ENCODE assay signal across 8 cellular contexts in the genomic region with DNA sequence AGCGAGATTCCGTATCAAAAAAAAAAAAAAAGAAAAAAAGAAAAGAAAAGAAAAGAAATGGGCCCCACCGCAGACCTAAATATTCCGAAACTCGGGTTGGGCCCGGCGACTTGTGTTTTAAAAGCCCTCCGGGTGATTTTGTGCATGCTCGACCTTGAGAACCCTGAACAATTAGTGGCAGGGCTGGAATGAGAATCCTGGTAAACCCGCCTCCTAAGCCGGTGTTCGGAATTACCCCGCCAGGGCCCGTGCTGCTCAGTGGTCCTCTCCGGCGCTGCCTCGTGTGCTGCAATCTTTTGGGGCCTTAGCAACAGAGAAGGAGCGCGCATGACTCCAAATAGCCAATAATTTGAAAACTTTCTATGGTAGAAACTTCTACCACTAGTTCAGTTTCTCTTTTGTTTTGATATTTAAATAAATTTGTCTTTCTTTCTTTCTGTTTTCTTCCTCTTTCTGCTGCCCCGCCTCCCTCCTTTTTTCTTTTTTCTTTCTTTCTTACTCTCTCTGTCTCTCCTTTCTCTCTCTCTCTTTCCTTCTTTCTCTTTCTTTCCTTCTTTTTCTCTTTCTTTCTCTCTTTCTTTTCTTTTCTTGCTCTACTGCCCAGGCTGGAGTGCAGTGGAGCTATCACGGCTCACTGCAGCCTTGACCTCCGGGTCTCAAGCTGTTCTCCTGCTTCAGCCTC. TPM values are rescaled to one million over a fixed set of nuclear protein-coding genes. Genes with fewer than 3 reads are reported as not detected.
DNase-seq lines count a peak whose midpoint lies in the region; ATAC-seq and TF ChIP-seq lines count a peak whose summit lies in the region.

No MANE protein-coding gene starts in this region.

- H3K27me3 Mint-ChIP-seq in activated CD8-positive, alpha-beta T cell treated with anti-CD3 and anti-CD28 coated beads, Interleukin-2, amount 10 ng/mL, durations not matched to agents 7 days and 5 days (ENCODE audit: low read depth): no peaks in the 10 kb centered on the region
- H3K27me3 Mint-ChIP-seq in stimulated activated memory B cell treated with anti-CD40 and anti-IgM and Interleukin-4, amounts not matched to agents 10 μg/mL and 1 μg/mL and 100 μg/mL, for 72 hours: no peaks in the 10 kb centered on the region

- ATAC-seq in activated CD8-positive, alpha-beta T cell treated with anti-CD3 and anti-CD28 coated beads, Interleukin-2, amount 10 ng/mL, durations not matched to agents 7 days and 5 days: peak; percentile 28
- ATAC-seq in stimulated activated memory B cell treated with anti-CD40 and anti-IgM and Interleukin-4, amounts not matched to agents 10 μg/mL and 1 μg/mL and 100 μg/mL, for 72 hours: no peak

- H3K36me3 Mint-ChIP-seq in activated CD8-positive, alpha-beta T cell treated with anti-CD3 and anti-CD28 coated beads, Interleukin-2, amount 10 ng/mL, durations not matched to agents 7 days and 5 days (ENCODE audit: low read depth): peaks cover 18% of the 10 kb centered on the region
- no peaks in the 10 kb centered on the region for H3K36me3 Mint-ChIP-seq in stimulated activated memory B cell treated with anti-CD40 and anti-IgM and Interleukin-4, amounts not matched to agents 10 μg/mL and 1 μg/mL and 100 μg/mL, for 72 hours

- H3K4me3 ChIP-seq in GM12864 (ENCODE audit: low read depth, low read length) (peak overlapping the region; percentile 82), HFF-Myc (replicated peaks; ENCODE audit: low read depth, low read length) (peak overlapping the region; percentile 51; the same call in 1 of the 2 replicates)

- CTCF ChIA-PET in activated CD8-positive, alpha-beta T cell treated with anti-CD3 and anti-CD28 coated beads, Interleukin-2, amount 10 ng/mL, durations not matched to agents 7 days and 5 days (lab: Charles Lee): interaction anchor here (0.9 to 1.6 kb wide), 3 partner anchors 24 to 140 kb away, joined by 3 to 6 read pairs (median 4); no protein-coding TSS in a partner anchor

- DNase-seq in GM12864 (ENCODE audit: low read depth): no peak
- no peak for DNase-seq in HFF-Myc (ENCODE audit: extremely low read depth, low read depth)
- peak; percentile 57 for DNase-seq in activated CD8-positive, alpha-beta T cell treated with anti-CD3 and anti-CD28 coated beads, Interleukin-2, amount 10 ng/mL, durations not matched to agents 7 days and 5 days
- peak; percentile 59 for DNase-seq in germinal center (ENCODE audit: low spot score)
- no peak for DNase-seq in cerebellar nuclear complex (lab: John Stamatoyannopoulos, UW)
- DNase-seq in central memory CD4-positive, alpha-beta T cell: no peak
- DNase-seq in activated gamma-delta T cell treated with Interleukin-2 at 50 U/mL for 16 hours: no peak

- peak overlapping the region; percentile 84 for H3K4me3 Mint-ChIP-seq in activated CD8-positive, alpha-beta T cell treated with anti-CD3 and anti-CD28 coated beads, Interleukin-2, amount 10 ng/mL, durations not matched to agents 7 days and 5 days
- H3K4me3 Mint-ChIP-seq in stimulated activated memory B cell treated with anti-CD40 and anti-IgM and Interleukin-4, amounts not matched to agents 10 μg/mL and 1 μg/mL and 100 μg/mL, for 72 hours: peak overlapping the region; percentile 94

- TF ChIP-seq CTCF in GM12864 (IDR thresholded peaks at IDR 0.05; ENCODE audit: low read depth, low read length, missing control alignments) (no peak), HFF-Myc (IDR thresholded peaks at IDR 0.05; ENCODE audit: low read depth, low read length, missing control alignments) (no peak)

- H3K27ac Mint-ChIP-seq in activated CD8-positive, alpha-beta T cell treated with anti-CD3 and anti-CD28 coated beads, Interleukin-2, amount 10 ng/mL, durations not matched to agents 7 days and 5 days: peak overlapping the region; percentile 97
- peak overlapping the region; percentile 90 for H3K27ac Mint-ChIP-seq in stimulated activated memory B cell treated with anti-CD40 and anti-IgM and Interleukin-4, amounts not matched to agents 10 μg/mL and 1 μg/mL and 100 μg/mL, for 72 hours

- peaks cover 74% of the 10 kb centered on the region for H3K4me1 Mint-ChIP-seq in activated CD8-positive, alpha-beta T cell treated with anti-CD3 and anti-CD28 coated beads, Interleukin-2, amount 10 ng/mL, durations not matched to agents 7 days and 5 days (ENCODE audit: low read depth)
- H3K4me1 Mint-ChIP-seq in stimulated activated memory B cell treated with anti-CD40 and anti-IgM and Interleukin-4, amounts not matched to agents 10 μg/mL and 1 μg/mL and 100 μg/mL, for 72 hours: peaks cover 74% of the 10 kb centered on the region

- no peaks in the 10 kb centered on the region for H3K9me3 Mint-ChIP-seq in activated CD8-positive, alpha-beta T cell treated with anti-CD3 and anti-CD28 coated beads, Interleukin-2, amount 10 ng/mL, durations not matched to agents 7 days and 5 days (ENCODE audit: insufficient read depth)
- no peaks in the 10 kb centered on the region for H3K9me3 Mint-ChIP-seq in stimulated activated memory B cell treated with anti-CD40 and anti-IgM and Interleukin-4, amounts not matched to agents 10 μg/mL and 1 μg/mL and 100 μg/mL, for 72 hours

- POLR2A ChIA-PET in activated CD8-positive, alpha-beta T cell treated with anti-CD3 and anti-CD28 coated beads, Interleukin-2, amount 10 ng/mL, durations not matched to agents 7 days and 5 days (lab: Charles Lee): interaction anchor here (0.7 to 1.7 kb wide), 5 partner anchors 10 to 70 kb away, joined by 3 to 5 read pairs (median 4); no protein-coding TSS in a partner anchor

RNA-seq across cellular contexts. Expression of gene GALNT6, which starts 1.5 kb away (rescaled TPM):
- total RNA-seq in activated CD8-positive, alpha-beta T cell treated with anti-CD3 and anti-CD28 coated beads, Interleukin-2, amount 10 ng/mL, durations not matched to agents 7 days and 5 days: 10 to 100 TPM; 40.4 to 43.1 TPM

RNA-seq across cellular contexts. Expression of gene SLC4A8, which starts 31.9 kb away (rescaled TPM):
- total RNA-seq in activated CD8-positive, alpha-beta T cell treated with anti-CD3 and anti-CD28 coated beads, Interleukin-2, amount 10 ng/mL, durations not matched to agents 7 days and 5 days: 10 to 100 TPM; 11.4 to 12.6 TPM

RNA-seq across cellular contexts. Expression of gene CELA1, which starts 46.2 kb away (rescaled TPM):
- not detected for total RNA-seq in activated CD8-positive, alpha-beta T cell treated with anti-CD3 and anti-CD28 coated beads, Interleukin-2, amount 10 ng/mL, durations not matched to agents 7 days and 5 days

Comparison
In these comparisons a context has a peak if more than half of its experiments do, and no peak if none do; other contexts are left out.
1. DNase-seq: peak in activated CD8-positive, alpha-beta T cell treated with anti-CD3 and anti-CD28 coated beads, Interleukin-2, amount 10 ng/mL, durations not matched to agents 7 days and 5 days (single experiment) and germinal center (single experiment); none in GM12864 (single experiment), HFF-Myc (single experiment), cerebellar nuclear complex (0 of 2), central memory CD4-positive, alpha-beta T cell (single experiment) and activated gamma-delta T cell treated with Interleukin-2 at 50 U/mL for 16 hours (single experiment).